18 cellular contexts compared by ENCODE assay signal in the genomic region with DNA sequence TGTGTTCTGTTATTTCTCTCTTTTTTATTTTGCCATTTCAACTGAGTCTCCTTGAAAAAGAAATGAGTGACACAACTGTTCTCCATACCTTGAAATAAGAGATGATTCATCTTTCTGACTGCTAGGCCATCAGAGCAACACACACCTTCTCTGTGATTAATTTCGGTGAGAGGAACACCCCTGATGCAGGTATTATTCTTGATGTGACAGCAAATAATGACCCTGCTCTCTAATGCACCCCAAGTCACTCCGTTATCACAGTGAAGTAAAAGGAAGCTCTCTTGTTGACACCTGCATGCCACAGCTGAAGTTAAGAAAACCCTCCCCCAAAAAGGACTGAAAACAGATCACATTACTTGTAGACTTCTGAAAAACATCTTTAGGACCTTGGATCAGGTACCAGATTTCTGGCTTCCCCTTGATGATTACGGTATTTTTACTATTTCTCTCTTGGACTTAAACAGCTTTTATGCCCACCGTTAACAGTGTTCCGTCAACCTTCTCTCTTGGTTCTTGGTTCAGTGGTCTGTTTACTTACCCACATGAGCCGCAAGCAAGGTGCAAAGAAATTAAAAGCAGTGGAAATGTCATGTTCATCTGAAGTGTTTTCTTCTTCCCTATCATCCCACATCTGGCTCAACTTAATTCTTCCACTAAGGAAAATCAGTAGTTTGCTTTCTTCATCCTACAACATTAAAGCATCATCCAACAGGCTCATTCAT.
DNase-seq lines count a peak whose midpoint lies in the region; ATAC-seq and TF ChIP-seq lines count a peak whose summit lies in the region.
"Had no signal": no experiment of that assay in that cellular context is flagged by ENCODE, and none has a peak within 500 bp of the region (broad histone marks: within the 10 kb centered on the region; RNA-seq: fewer than 3 reads in every experiment).

No MANE protein-coding gene starts in this region.

- H3K27ac Mint-ChIP-seq in activated naive CD4-positive, alpha-beta T cell treated with anti-CD3 and anti-CD28 coated beads, Interleukin-2, amount 50 U/mL, for 72 hours = peak overlapping the region in 1 of 2 donors; percentile 7
- no peak overlapping the region for H3K27ac Mint-ChIP-seq in activated naive CD4-positive, alpha-beta T cell treated with anti-CD3 and anti-CD28 coated beads for 36 hours
- peak overlapping the region; percentile 87 for H3K27ac Mint-ChIP-seq in activated CD8-positive, alpha-beta T cell treated with anti-CD3 and anti-CD28 coated beads for 36 hours
- H3K27ac Mint-ChIP-seq in stimulated activated naive CD8-positive, alpha-beta T cell treated with anti-CD3 and anti-CD28 coated beads, Interleukin-15, Interleukin-2, amounts not matched to agents 100 ng/mL and 50 ng/mL, for 24 hours = peak overlapping the region; percentile 91
- H3K27ac Mint-ChIP-seq: WTC11 had no signal

- POLR2A ChIA-PET in activated CD8-positive, alpha-beta T cell treated with anti-CD3 and anti-CD28 coated beads for 36 hours (lab: Charles Lee) = interaction anchor here (0.7 kb wide), 1 partner anchor 274 kb away, joined by 3 read pairs; no protein-coding TSS in a partner anchor

- no peaks in the 10 kb centered on the region for H3K9me3 Mint-ChIP-seq in activated naive CD4-positive, alpha-beta T cell treated with anti-CD3 and anti-CD28 coated beads, Interleukin-2, amount 50 U/mL, for 72 hours
- H3K9me3 Mint-ChIP-seq in activated naive CD4-positive, alpha-beta T cell treated with anti-CD3 and anti-CD28 coated beads for 36 hours = no peaks in the 10 kb centered on the region
- no peaks in the 10 kb centered on the region for H3K9me3 Mint-ChIP-seq in activated CD8-positive, alpha-beta T cell treated with anti-CD3 and anti-CD28 coated beads for 36 hours
- H3K9me3 Mint-ChIP-seq in stimulated activated naive CD8-positive, alpha-beta T cell treated with anti-CD3 and anti-CD28 coated beads, Interleukin-15, Interleukin-2, amounts not matched to agents 100 ng/mL and 50 ng/mL, for 24 hours = no peaks in the 10 kb centered on the region
- H3K9me3 Mint-ChIP-seq: WTC11 had no signal

- peak; percentile 16 to 46 for ATAC-seq in activated naive CD4-positive, alpha-beta T cell treated with anti-CD3 and anti-CD28 coated beads, Interleukin-2, amount 50 U/mL, for 72 hours
- peak; percentile 48 for ATAC-seq in activated CD8-positive, alpha-beta T cell treated with anti-CD3 and anti-CD28 coated beads for 36 hours
- peak; percentile 68 for ATAC-seq in esophagus mucosa
- ATAC-seq in HG02610 (IDR thresholded peaks at IDR 0.05; ENCODE audit: unreplicated experiment) = no peak
- ATAC-seq: foreskin keratinocyte, K562, left lobe of liver, WTC11 had no signal

- peaks cover 0 to 19% of the 10 kb centered on the region in 2 donors for H3K36me3 Mint-ChIP-seq in activated naive CD4-positive, alpha-beta T cell treated with anti-CD3 and anti-CD28 coated beads, Interleukin-2, amount 50 U/mL, for 72 hours
- peaks cover 4% of the 10 kb centered on the region for H3K36me3 Mint-ChIP-seq in activated naive CD4-positive, alpha-beta T cell treated with anti-CD3 and anti-CD28 coated beads for 36 hours (ENCODE audit: low read depth)
- peaks cover 34% of the 10 kb centered on the region for H3K36me3 Mint-ChIP-seq in activated CD8-positive, alpha-beta T cell treated with anti-CD3 and anti-CD28 coated beads for 36 hours (ENCODE audit: low read depth)
- peaks cover 20% of the 10 kb centered on the region for H3K36me3 Mint-ChIP-seq in stimulated activated naive CD8-positive, alpha-beta T cell treated with anti-CD3 and anti-CD28 coated beads, Interleukin-15, Interleukin-2, amounts not matched to agents 100 ng/mL and 50 ng/mL, for 24 hours (ENCODE audit: low read depth)
- H3K36me3 Mint-ChIP-seq: WTC11 had no signal

- peaks cover 63% of the 10 kb centered on the region for H3K4me1 Mint-ChIP-seq in activated naive CD4-positive, alpha-beta T cell treated with anti-CD3 and anti-CD28 coated beads for 36 hours (ENCODE audit: low read depth)
- peaks cover 85% of the 10 kb centered on the region for H3K4me1 Mint-ChIP-seq in activated CD8-positive, alpha-beta T cell treated with anti-CD3 and anti-CD28 coated beads for 36 hours (ENCODE audit: low read depth)
- H3K4me1 Mint-ChIP-seq in stimulated activated naive CD8-positive, alpha-beta T cell treated with anti-CD3 and anti-CD28 coated beads, Interleukin-15, Interleukin-2, amounts not matched to agents 100 ng/mL and 50 ng/mL, for 24 hours (ENCODE audit: low read depth) = peaks cover 82% of the 10 kb centered on the region

- no peaks in the 10 kb centered on the region for H3K27me3 Mint-ChIP-seq in activated naive CD4-positive, alpha-beta T cell treated with anti-CD3 and anti-CD28 coated beads for 36 hours (ENCODE audit: low read depth)
- H3K27me3 Mint-ChIP-seq in activated CD8-positive, alpha-beta T cell treated with anti-CD3 and anti-CD28 coated beads for 36 hours = no peaks in the 10 kb centered on the region
- no peaks in the 10 kb centered on the region for H3K27me3 Mint-ChIP-seq in stimulated activated naive CD8-positive, alpha-beta T cell treated with anti-CD3 and anti-CD28 coated beads, Interleukin-15, Interleukin-2, amounts not matched to agents 100 ng/mL and 50 ng/mL, for 24 hours

- H3K4me3 Mint-ChIP-seq in activated naive CD4-positive, alpha-beta T cell treated with anti-CD3 and anti-CD28 coated beads for 36 hours = no peak overlapping the region
- H3K4me3 Mint-ChIP-seq in activated CD8-positive, alpha-beta T cell treated with anti-CD3 and anti-CD28 coated beads for 36 hours = peak overlapping the region; percentile 54
- peak overlapping the region; percentile 14 for H3K4me3 Mint-ChIP-seq in stimulated activated naive CD8-positive, alpha-beta T cell treated with anti-CD3 and anti-CD28 coated beads, Interleukin-15, Interleukin-2, amounts not matched to agents 100 ng/mL and 50 ng/mL, for 24 hours
- H3K4me3 Mint-ChIP-seq: WTC11 had no signal

- H3K4me3 ChIP-seq in H7 (ENCODE audit: insufficient read depth, low read depth, low read length) = no peak overlapping the region
- H3K4me3 ChIP-seq: K562 had no signal

- no peaks in the 10 kb centered on the region for H3K36me3 ChIP-seq in H7 (replicated peaks; ENCODE audit: control insufficient read depth, insufficient read depth, low read length)

- CTCF ChIA-PET in activated naive CD4-positive, alpha-beta T cell treated with anti-CD3 and anti-CD28 coated beads for 36 hours (lab: Charles Lee) = interaction anchor here (0.6 kb wide), 1 partner anchor 22 kb away, joined by 3 read pairs; no protein-coding TSS in a partner anchor
- CTCF ChIA-PET in activated CD8-positive, alpha-beta T cell treated with anti-CD3 and anti-CD28 coated beads for 36 hours (lab: Charles Lee) = interaction anchor here (0.9 to 2.9 kb wide), 6 partner anchors 17 to 275 kb away, joined by 4 to 19 read pairs (median 4); no protein-coding TSS in a partner anchor

- no peaks in the 10 kb centered on the region for H3K27me3 ChIP-seq in H7 (ENCODE audit: control insufficient read depth, insufficient read depth, low read length)
- H3K27me3 ChIP-seq: foreskin keratinocyte had no signal

- DNase-seq in activated naive CD4-positive, alpha-beta T cell treated with anti-CD3 and anti-CD28 coated beads, Interleukin-2, amount 50 U/mL, for 72 hours (ENCODE audit: low spot score in 2 of 2) = no peak
- no peak for DNase-seq in activated naive CD4-positive, alpha-beta T cell treated with anti-CD3 and anti-CD28 coated beads for 36 hours
- no peak for DNase-seq in activated CD8-positive, alpha-beta T cell treated with anti-CD3 and anti-CD28 coated beads for 36 hours
- DNase-seq in H7 (no peak), DMS 273 (lab: John Stamatoyannopoulos, UW; ENCODE audit: unreplicated experiment) (no peak)
- DNase-seq: Caco-2; foreskin keratinocyte; MV-4-11; NCI-H2081; NCI-H510A treated with DMSO at 0.1 percent for 48 hours; Right ventricle myocardium superior; stimulated activated CD4-positive, alpha-beta T cell treated with anti-CD3 and anti-CD28 coated beads, Interleukin-4, amount 100 ng/mL, for 1 hour had no signal

- no peak for TF ChIP-seq CTCF in activated CD8-positive, alpha-beta T cell treated with anti-CD3 and anti-CD28 coated beads for 36 hours (IDR thresholded peaks at IDR 0.05)

- intact Hi-C loops in activated naive CD4-positive, alpha-beta T cell treated with anti-CD3 and anti-CD28 coated beads for 36 hours (cut with micrococcal nuclease) = loop anchor here (10.0 kb wide), 1 partner anchor 1667 kb away; a partner anchor contains a TSS
- intact Hi-C loops in activated CD8-positive, alpha-beta T cell treated with anti-CD3 and anti-CD28 coated beads for 36 hours (cut with micrococcal nuclease) = loop anchor here (5.0 to 10.0 kb wide), 3 partner anchors 156 to 467 kb away; no protein-coding TSS in a partner anchor
